In genomic region chr6:113458368-113459010, GRCh38 we compare ENCODE assay signal across 20 cellular contexts.
A peak's percentile ranks its signal among the peaks of the same experiment; 100 is the strongest.
DNase-seq lines count a peak whose midpoint lies in the region; ATAC-seq and TF ChIP-seq lines count a peak whose summit lies in the region.
"Had no signal": no experiment of that assay in that cellular context is flagged by ENCODE, and none has a peak within 500 bp of the region (broad histone marks: within the 10 kb centered on the region; RNA-seq: fewer than 3 reads in every experiment).

No MANE protein-coding gene starts in this region.

- H2AFZ ChIP-seq in neuronal stem cell (ENCODE audit: low read length), result peak overlapping the region; percentile 14

- no peak overlapping the region for H4K8ac ChIP-seq in neuronal stem cell (ENCODE audit: low read depth, low read length)

- H3K18ac ChIP-seq in neuronal stem cell (ENCODE audit: low read length), result no peak overlapping the region

- no peak for TF ChIP-seq POLR2A in erythroblast (IDR thresholded peaks at IDR 0.05; ENCODE audit: low read length)

- DNase-seq in HFFc6 (no peak), adipocyte (ENCODE audit: low read depth) (peak; percentile 48), foreskin melanocyte (peak; percentile 46), neuronal stem cell (ENCODE audit: low spot score) (no peak), Calu3 (no peak), erythroblast (lab: John Stamatoyannopoulos, UW) (no peak), NCI-H2171 treated with DMSO at 0.1 percent for 48 hours (lab: John Stamatoyannopoulos, UW) (no peak)
- DNase-seq: activated CD4-positive, alpha-beta T cell treated with anti-CD3 and anti-CD28 coated beads, Interleukin-2, amount 50 U/mL, for 48 hours; activated naive CD4-positive, alpha-beta T cell; aorta; gastrocnemius medialis; kidney glomerular epithelial cell; NCI-H1105 treated with DMSO at 0.1 percent for 48 hours; NCI-H69; right cardiac atrium; SHP77 treated with DMSO at 0.1 percent for 48 hours; stimulated activated naive B cell treated with anti-CD40 and anti-IgM and Interleukin-4, amounts not matched to agents 10 μg/mL and 1 μg/mL and 100 μg/mL, for 72 hours; T-helper 17 cell; thyroid gland had no signal

- no peaks in the 10 kb centered on the region for H3K36me3 ChIP-seq in adipocyte (ENCODE audit: control insufficient read depth, insufficient read depth, low read length, severe bottlenecking)
- no peaks in the 10 kb centered on the region for H3K36me3 ChIP-seq in neuronal stem cell (replicated peaks in 1 of 2; ENCODE audit: control insufficient read depth in 2 of 2, insufficient read depth in 2 of 2, low read length in 2 of 2)
- H3K36me3 ChIP-seq: gastrocnemius medialis, thyroid gland had no signal

- no peaks in the 10 kb centered on the region for H3K79me1 ChIP-seq in neuronal stem cell (ENCODE audit: low read depth, low read length)

- TF ChIP-seq CTCF in HFFc6 (IDR thresholded peaks at IDR 0.05), result no peak
- TF ChIP-seq CTCF in Calu3 (IDR thresholded peaks at IDR 0.05; ENCODE audit: unreplicated experiment), result no peak

- CTCF ChIA-PET in Calu3 (lab: Charles Lee), result interaction anchor here (0.6 to 0.7 kb wide), 2 partner anchors 12 to 362 kb away, joined by 3 read pairs; no protein-coding TSS in a partner anchor

- no peak overlapping the region for H2BK120ac ChIP-seq in neuronal stem cell (ENCODE audit: low read depth, low read length)

- H3K9ac ChIP-seq in adipocyte (ENCODE audit: low read length), result peak overlapping the region; percentile 71
- H3K9ac ChIP-seq in neuronal stem cell (ENCODE audit: low read depth, low read length, poor library complexity), result no peak overlapping the region

- H3K4me3 Mint-ChIP-seq in HFFc6, result 0 out of 2 replicates have a peak overlapping the region, but pooled peaks have one; percentile 20
- no peak overlapping the region for H3K4me3 Mint-ChIP-seq in Calu3 (ENCODE audit: low read depth, unreplicated experiment)
- H3K4me3 Mint-ChIP-seq: stimulated activated naive B cell treated with anti-CD40 and anti-IgM and Interleukin-4, amounts not matched to agents 10 μg/mL and 1 μg/mL and 100 μg/mL, for 72 hours; T-helper 17 cell had no signal

- H4K91ac ChIP-seq in neuronal stem cell (ENCODE audit: low read depth, low read length, poor library complexity), result no peak overlapping the region

- no peak overlapping the region for H2AK5ac ChIP-seq in neuronal stem cell (ENCODE audit: low read depth, low read length)

- peaks cover 36% of the 10 kb centered on the region for H3K4me1 ChIP-seq in adipocyte (ENCODE audit: control insufficient read depth, insufficient read depth, low read length)
- H3K4me1 ChIP-seq in neuronal stem cell (ENCODE audit: control insufficient read depth in 2 of 2, insufficient read depth in 1 of 2, low read depth in 1 of 2, low read length in 2 of 2), result peaks cover 7 to 13% of the 10 kb centered on the region in 2 donors
- H3K4me1 ChIP-seq: gastrocnemius medialis had no signal

- H3K27ac Mint-ChIP-seq in HFFc6, result peak overlapping the region; percentile 34; the same call in 1 of the 2 replicates
- no peak overlapping the region for H3K27ac Mint-ChIP-seq in Calu3 (ENCODE audit: unreplicated experiment)
- H3K27ac Mint-ChIP-seq: stimulated activated naive B cell treated with anti-CD40 and anti-IgM and Interleukin-4, amounts not matched to agents 10 μg/mL and 1 μg/mL and 100 μg/mL, for 72 hours; T-helper 17 cell had no signal

- ATAC-seq in HG02571 (IDR thresholded peaks at IDR 0.05; ENCODE audit: unreplicated experiment), result no peak
- ATAC-seq: gastrocnemius medialis; right cardiac atrium; stimulated activated naive B cell treated with anti-CD40 and anti-IgM and Interleukin-4, amounts not matched to agents 10 μg/mL and 1 μg/mL and 100 μg/mL, for 72 hours; T-helper 17 cell had no signal

- intact Hi-C loops in Calu3 (cut with micrococcal nuclease; ENCODE audit: unreplicated experiment), result no loop called here

- no peak overlapping the region for H2BK15ac ChIP-seq in neuronal stem cell (ENCODE audit: low read length)

- no peaks in the 10 kb centered on the region for H3K9me3 Mint-ChIP-seq in HFFc6
- H3K9me3 Mint-ChIP-seq in Calu3 (ENCODE audit: low read depth, unreplicated experiment), result no peaks in the 10 kb centered on the region
- H3K9me3 Mint-ChIP-seq: stimulated activated naive B cell treated with anti-CD40 and anti-IgM and Interleukin-4, amounts not matched to agents 10 μg/mL and 1 μg/mL and 100 μg/mL, for 72 hours had no signal

- H3K4me1 Mint-ChIP-seq in HFFc6 (ENCODE audit: low read depth) (peaks cover 36% of the 10 kb centered on the region), Calu3 (ENCODE audit: low read depth, unreplicated experiment) (no peaks in the 10 kb centered on the region)
- H3K4me1 Mint-ChIP-seq: T-helper 17 cell had no signal

- no peaks in the 10 kb centered on the region for H3K9me3 ChIP-seq in adipocyte (ENCODE audit: control insufficient read depth, low read length)
- H3K9me3 ChIP-seq in neuronal stem cell (replicated peaks in 1 of 2; ENCODE audit: control insufficient read depth in 2 of 2, insufficient read depth in 1 of 2, low read depth in 1 of 2, low read length in 2 of 2), result no peaks in the 10 kb centered on the region
- H3K9me3 ChIP-seq: gastrocnemius medialis, thyroid gland had no signal

- BruUV-seq in Calu3 (replicated peaks; lab: Mats Ljungman, UMichigan), result no TSS peak

- H3K27me3 ChIP-seq in adipocyte (replicated peaks; ENCODE audit: control insufficient read depth, insufficient read depth, low read length), result no peaks in the 10 kb centered on the region
- H3K27me3 ChIP-seq in neuronal stem cell (ENCODE audit: control insufficient read depth in 3 of 3, insufficient read depth in 3 of 3, low read depth in 1 of 3, low read length in 3 of 3), result no peaks in the 10 kb centered on the region
- H3K27me3 ChIP-seq: gastrocnemius medialis, thyroid gland had no signal

- WGBS in neuronal stem cell (ENCODE audit: extremely low coverage in 2 of 2, insufficient read length in 2 of 2, insufficient replicate concordance in 1 of 2), 2 donors, result no CpG with 5 or more reads among the region's 2 CpGs

- no peak overlapping the region for H3K23ac ChIP-seq in neuronal stem cell (ENCODE audit: low read depth, low read length, poor library complexity)

- H2BK12ac ChIP-seq in neuronal stem cell (ENCODE audit: low read length), result no peak overlapping the region

- H3K27ac ChIP-seq in neuronal stem cell (replicated peaks; ENCODE audit: low read length), result no peak overlapping the region
- H3K27ac ChIP-seq: gastrocnemius medialis had no signal

- no peak overlapping the region for H3K4me2 ChIP-seq in neuronal stem cell (ENCODE audit: insufficient read depth, low read length, poor library complexity, severe bottlenecking)

- H3K27me3 Mint-ChIP-seq in HFFc6 (ENCODE audit: insufficient read depth) (no peaks in the 10 kb centered on the region; the same call in 1 of the 2 replicates), Calu3 (ENCODE audit: unreplicated experiment) (no peaks in the 10 kb centered on the region)

- no peak overlapping the region for H3K4me3 ChIP-seq in adipocyte (ENCODE audit: low read length)
- no peak overlapping the region for H3K4me3 ChIP-seq in neuronal stem cell (ENCODE audit: low read length in 2 of 2)
- H3K4me3 ChIP-seq: gastrocnemius medialis, thyroid gland had no signal

- no peak overlapping the region for H3K4ac ChIP-seq in neuronal stem cell (ENCODE audit: low read length)

- peaks cover 6% of the 10 kb centered on the region; the same call in 1 of the 2 replicates for H3K36me3 Mint-ChIP-seq in HFFc6 (ENCODE audit: low read depth)
- H3K36me3 Mint-ChIP-seq in Calu3 (ENCODE audit: insufficient read depth, unreplicated experiment), result no peaks in the 10 kb centered on the region
- H3K36me3 Mint-ChIP-seq: stimulated activated naive B cell treated with anti-CD40 and anti-IgM and Interleukin-4, amounts not matched to agents 10 μg/mL and 1 μg/mL and 100 μg/mL, for 72 hours had no signal

- no peak overlapping the region for H3K14ac ChIP-seq in neuronal stem cell (ENCODE audit: low read length)

- no peak overlapping the region for H2BK5ac ChIP-seq in neuronal stem cell (ENCODE audit: low read length)

Comparison
In these comparisons a context has a peak if more than half of its experiments do, and no peak if none do; other contexts are left out.
1. DNase-seq: peak in adipocyte (single experiment) and foreskin melanocyte (single experiment); none in HFFc6 (single experiment), neuronal stem cell (single experiment), Calu3 (single experiment), erythroblast (0 of 2) and NCI-H2171 treated with DMSO at 0.1 percent for 48 hours (single experiment).